ENCODE assay signal across 10 cellular contexts in the genomic region with DNA sequence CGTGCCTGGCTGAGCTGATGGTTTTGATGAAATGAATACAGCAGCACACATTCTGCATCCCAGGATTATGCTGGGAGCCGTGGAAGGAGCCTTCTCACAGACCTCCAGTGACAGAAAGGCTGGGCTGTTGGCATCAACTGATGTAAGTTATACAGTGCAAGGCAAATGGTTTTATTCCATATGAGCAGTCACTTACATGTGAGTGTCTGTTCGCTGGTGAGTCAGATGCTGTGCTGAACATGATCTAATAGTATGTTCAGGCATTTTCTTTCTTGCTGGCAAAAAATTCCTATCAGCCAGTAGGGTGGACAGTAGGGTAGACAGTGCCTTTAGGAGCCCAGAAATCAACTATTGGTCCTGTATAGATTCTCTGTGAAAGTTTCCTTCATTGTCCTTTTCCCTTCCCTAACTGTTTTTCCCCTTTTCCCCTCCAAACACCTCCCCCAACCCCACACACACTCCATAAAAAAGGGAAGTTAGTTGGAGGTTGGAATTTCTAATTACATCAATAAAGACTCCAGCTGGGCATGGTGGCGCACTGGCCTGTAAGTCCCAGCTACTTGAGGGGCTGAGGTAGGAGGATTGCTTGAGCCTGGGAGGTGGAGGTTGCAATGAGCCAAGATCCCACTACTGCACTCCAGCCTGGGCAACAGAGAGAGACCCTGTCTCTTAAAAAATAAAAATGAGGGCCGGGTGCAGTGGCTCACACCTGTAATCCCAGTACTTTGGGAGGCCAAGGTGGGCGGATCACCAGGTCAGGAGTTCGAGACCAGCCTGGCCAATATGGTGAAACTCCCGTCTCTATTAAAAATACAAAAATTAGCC. TPM values are rescaled to one million over a fixed set of nuclear protein-coding genes. Genes with fewer than 3 reads are reported as not detected.
DNase-seq lines count a peak whose midpoint lies in the region; ATAC-seq, FAIRE-seq and TF ChIP-seq lines count a peak whose summit lies in the region.
"Had no signal": no experiment of that assay in that cellular context is flagged by ENCODE, and none has a peak within 500 bp of the region (broad histone marks: within the 10 kb centered on the region; RNA-seq: fewer than 3 reads in every experiment).

No MANE protein-coding gene starts in this region.

- no peak for FAIRE-seq in bronchial epithelial cell (lab: Jason Lieb, UNC)

- H3K36me3 ChIP-seq in bronchial epithelial cell (ENCODE audit: control insufficient read depth, insufficient read depth, low read length) (no peaks in the 10 kb centered on the region), vagina (no peaks in the 10 kb centered on the region), Peyer's patch (no peaks in the 10 kb centered on the region)

- H3K4me3 ChIP-seq in bronchial epithelial cell (ENCODE audit: low read depth, low read length) (no peak overlapping the region), vagina (no peak overlapping the region), Peyer's patch (no peak overlapping the region)

- DNase-seq in EL (peak; percentile 60), M059J (ENCODE audit: low read depth) (peak; percentile 21), bronchial epithelial cell (ENCODE audit: low read depth) (peak; percentile 60), left colon (no peak), T-helper 9 cell (no peak), NCI-H128 (lab: John Stamatoyannopoulos, UW; ENCODE audit: unreplicated experiment) (no peak), vagina (ENCODE audit: extremely low spot score in 2 of 2) (no peak), Peyer's patch (no peak)
- DNase-seq: stimulated activated CD4-positive, alpha-beta T cell treated with anti-CD3 and anti-CD28 coated beads, Interleukin-15, amount 100 ng/mL, for 24 hours had no signal

- intact Hi-C loops in left colon (cut with DNase I, micrococcal nuclease) (no loop called here), vagina (cut with DNase I) (no loop called here)

- H3K27me3 ChIP-seq in bronchial epithelial cell (ENCODE audit: control insufficient read depth, insufficient read depth, low read length) (no peaks in the 10 kb centered on the region), vagina (no peaks in the 10 kb centered on the region), Peyer's patch (no peaks in the 10 kb centered on the region)

- TF ChIP-seq POLR2A in vagina (IDR thresholded peaks at IDR 0.05), result no peak
- no peak for TF ChIP-seq POLR2A in Peyer's patch (IDR thresholded peaks at IDR 0.05)

- peak; percentile 22 for ATAC-seq in left colon

- no peaks in the 10 kb centered on the region for H3K9me3 ChIP-seq in vagina
- H3K9me3 ChIP-seq in Peyer's patch, result no peaks in the 10 kb centered on the region

- H3K27ac ChIP-seq in vagina, result no peak overlapping the region
- H3K27ac ChIP-seq in Peyer's patch, result no peak overlapping the region

- no peak for TF ChIP-seq CTCF in bronchial epithelial cell (IDR thresholded peaks at IDR 0.05; ENCODE audit: insufficient read depth, low read length, severe bottlenecking)
- TF ChIP-seq CTCF in vagina (IDR thresholded peaks at IDR 0.05), result no peak
- no peak for TF ChIP-seq CTCF in Peyer's patch (IDR thresholded peaks at IDR 0.05)

- peaks cover 17% of the 10 kb centered on the region for H3K4me1 ChIP-seq in vagina
- peaks cover 0 to 11% (median 6%) of the 10 kb centered on the region in 4 donors for H3K4me1 ChIP-seq in Peyer's patch

RNA-seq across cellular contexts. Expression of a gene that starts 36.2 kb away (rescaled TPM):
- 0.42 TPM in 2 replicates for total RNA-seq in M059J (2014; rRNA removed; shearing (Covaris generic))
- total RNA-seq in bronchial epithelial cell, result 0.53 and 1.9 TPM in 2 replicates
- total RNA-seq in left colon, result 10 to 100 TPM; 85.0 to 89.2 TPM
- total RNA-seq in vagina, result 10.1 TPM
- 10 to 100 TPM in 3 of 4 donors, 1 to 10 TPM in 1; 2.5 to 37.0 (median 22.4) TPM for total RNA-seq in Peyer's patch
- total RNA-seq: activated CD8-positive, alpha-beta memory T cell treated with anti-CD3 and anti-CD28 coated beads for 36 hours had no signal

Comparison
In these comparisons a context has a peak if more than half of its experiments do, and no peak if none do; other contexts are left out.
1. DNase-seq: peak in EL (single experiment), M059J (single experiment) and bronchial epithelial cell (single experiment); none in left colon (0 of 2), T-helper 9 cell (single experiment), NCI-H128 (single experiment), vagina (0 of 2) and Peyer's patch (0 of 3).